ENCODE assay signal across 21 cellular contexts in the genomic region with DNA sequence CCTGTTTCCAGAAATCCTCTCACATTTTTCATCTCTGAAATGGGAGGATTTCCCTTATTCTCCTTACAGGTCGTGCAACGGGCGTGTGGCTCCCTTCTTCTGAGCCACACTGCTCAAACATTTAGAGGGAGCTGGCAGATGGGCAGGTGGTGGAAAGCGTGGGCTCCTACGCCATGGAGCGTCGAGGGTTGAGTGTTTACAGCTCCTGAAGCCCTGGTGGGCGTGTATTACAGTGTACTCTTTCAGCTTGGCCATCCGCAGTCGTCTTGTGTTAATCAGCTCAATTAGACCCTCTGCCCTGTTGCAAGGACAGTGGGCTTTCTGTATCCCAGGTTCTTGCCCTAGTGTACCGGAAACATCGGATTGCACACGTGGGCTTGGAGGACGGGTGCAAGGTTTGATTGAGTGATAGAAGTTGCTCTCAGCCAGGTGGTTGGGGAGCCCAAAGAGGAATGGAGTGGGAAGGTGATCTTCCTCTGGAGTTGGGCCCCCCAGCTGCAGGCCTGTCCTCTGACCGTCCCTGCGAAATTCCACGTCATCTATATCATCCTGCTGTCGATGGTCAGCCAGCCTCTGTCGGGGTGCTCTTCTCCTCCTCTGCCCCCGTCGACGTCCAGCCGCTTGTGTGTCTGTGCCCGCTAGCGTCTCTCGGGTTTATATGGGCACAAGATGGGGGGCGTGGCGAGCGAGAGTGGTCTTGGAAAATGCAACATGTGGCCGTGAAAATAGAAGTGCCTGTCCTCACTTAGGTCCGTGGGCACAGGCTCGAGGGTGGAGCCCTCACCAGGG.
"Had no signal": no experiment of that assay in that cellular context is flagged by ENCODE, and none has a peak within 500 bp of the region (broad histone marks: within the 10 kb centered on the region; RNA-seq: fewer than 3 reads in every experiment).

No MANE protein-coding gene starts in this region.

- H3K4me1 ChIP-seq: colonic mucosa, esophagus squamous epithelium, gastroesophageal sphincter, right atrium auricular region, sigmoid colon, transverse colon had no signal

- H3K4me3 ChIP-seq: colonic mucosa, esophagus squamous epithelium, gastroesophageal sphincter, right atrium auricular region, sigmoid colon, skin epidermis, thoracic aorta, transverse colon had no signal

- H3K9me3 ChIP-seq: colonic mucosa, esophagus squamous epithelium, gastroesophageal sphincter, right atrium auricular region, sigmoid colon, thoracic aorta, transverse colon had no signal

- H3K36me3 Mint-ChIP-seq: immature natural killer cell; naive thymus-derived CD4-positive, alpha-beta T cell; stimulated activated naive B cell treated with anti-CD40 and anti-IgM and Interleukin-4, amounts not matched to agents 10 μg/mL and 1 μg/mL and 100 μg/mL, for 72 hours had no signal

- DNase-seq: colonic mucosa; dermis blood vessel endothelial cell; esophagus squamous epithelium; foreskin fibroblast; glutamatergic neuron; immature natural killer cell; left cardiac atrium; left ventricle myocardium superior; naive thymus-derived CD4-positive, alpha-beta T cell; nephron progenitor cell; sigmoid colon; stimulated activated CD4-positive, alpha-beta T cell treated with anti-CD3 and anti-CD28 coated beads, Interleukin-2, amount 100 ng/mL, for 24 hours; stimulated activated CD4-positive, alpha-beta T cell treated with anti-CD3 and anti-CD28 coated beads, Interleukin-4, amount 100 ng/mL, for 4 hours; stimulated activated naive B cell treated with anti-CD40 and anti-IgM and Interleukin-4, amounts not matched to agents 10 μg/mL and 1 μg/mL and 100 μg/mL, for 72 hours; stimulated activated naive CD8-positive, alpha-beta T cell treated with anti-CD3 and anti-CD28 coated beads, Interleukin-15, amount 100 ng/mL, for 72 hours; transverse colon had no signal

- FAIRE-seq: keratinocyte had no signal

- H3K27ac Mint-ChIP-seq: immature natural killer cell; naive thymus-derived CD4-positive, alpha-beta T cell; nephron progenitor cell; stimulated activated naive B cell treated with anti-CD40 and anti-IgM and Interleukin-4, amounts not matched to agents 10 μg/mL and 1 μg/mL and 100 μg/mL, for 72 hours; stimulated activated naive CD8-positive, alpha-beta T cell treated with anti-CD3 and anti-CD28 coated beads, Interleukin-15, amount 100 ng/mL, for 72 hours had no signal

- H3K4me1 Mint-ChIP-seq: immature natural killer cell; naive thymus-derived CD4-positive, alpha-beta T cell; nephron progenitor cell; stimulated activated naive B cell treated with anti-CD40 and anti-IgM and Interleukin-4, amounts not matched to agents 10 μg/mL and 1 μg/mL and 100 μg/mL, for 72 hours; stimulated activated naive CD8-positive, alpha-beta T cell treated with anti-CD3 and anti-CD28 coated beads, Interleukin-15, amount 100 ng/mL, for 72 hours had no signal

- H3K36me3 ChIP-seq: colonic mucosa, esophagus squamous epithelium, gastroesophageal sphincter, right atrium auricular region, sigmoid colon, thoracic aorta, transverse colon had no signal

- H3K27me3 ChIP-seq: colonic mucosa, esophagus squamous epithelium, gastroesophageal sphincter, right atrium auricular region, sigmoid colon, transverse colon had no signal

- H3K9me3 Mint-ChIP-seq: naive thymus-derived CD4-positive, alpha-beta T cell; nephron progenitor cell; stimulated activated naive B cell treated with anti-CD40 and anti-IgM and Interleukin-4, amounts not matched to agents 10 μg/mL and 1 μg/mL and 100 μg/mL, for 72 hours had no signal

- H3K4me3 Mint-ChIP-seq: immature natural killer cell; naive thymus-derived CD4-positive, alpha-beta T cell; nephron progenitor cell; stimulated activated naive B cell treated with anti-CD40 and anti-IgM and Interleukin-4, amounts not matched to agents 10 μg/mL and 1 μg/mL and 100 μg/mL, for 72 hours; stimulated activated naive CD8-positive, alpha-beta T cell treated with anti-CD3 and anti-CD28 coated beads, Interleukin-15, amount 100 ng/mL, for 72 hours had no signal

- ATAC-seq: gastroesophageal sphincter; left cardiac atrium; left ventricle myocardium superior; naive thymus-derived CD4-positive, alpha-beta T cell; stimulated activated naive B cell treated with anti-CD40 and anti-IgM and Interleukin-4, amounts not matched to agents 10 μg/mL and 1 μg/mL and 100 μg/mL, for 72 hours; stimulated activated naive CD8-positive, alpha-beta T cell treated with anti-CD3 and anti-CD28 coated beads, Interleukin-15, amount 100 ng/mL, for 72 hours had no signal

- H3K27ac ChIP-seq: colonic mucosa, esophagus squamous epithelium, gastroesophageal sphincter, right atrium auricular region, sigmoid colon, skin epidermis, thoracic aorta, transverse colon had no signal
